In genomic region chr1:10911274-10912166, GRCh38 we compare ENCODE assay signal across 31 cellular contexts.
A peak's percentile ranks its signal among the peaks of the same experiment; 100 is the strongest.
DNase-seq lines count a peak whose midpoint lies in the region; ATAC-seq and TF ChIP-seq lines count a peak whose summit lies in the region.
"Had no signal": no experiment of that assay in that cellular context is flagged by ENCODE, and none has a peak within 500 bp of the region (broad histone marks: within the 10 kb centered on the region; RNA-seq: fewer than 3 reads in every experiment).

No MANE protein-coding gene starts in this region.

- H3K4me3 ChIP-seq in BE2C (ENCODE audit: low read depth, low read length), result no peak overlapping the region
- no peak overlapping the region for H3K4me3 ChIP-seq in Loucy (ENCODE audit: low read length, poor library complexity, severe bottlenecking)
- H3K4me3 ChIP-seq in MM.1S (ENCODE audit: low read length), result no peak overlapping the region
- H3K4me3 ChIP-seq: A549, HAP-1, heart left ventricle, upper lobe of left lung had no signal

- H3K9me3 Mint-ChIP-seq in chondrocyte (ENCODE audit: low read depth) (no peaks in the 10 kb centered on the region), neural crest cell (no peaks in the 10 kb centered on the region)
- H3K9me3 Mint-ChIP-seq: activated CD4-positive, alpha-beta memory T cell treated with anti-CD3 and anti-CD28 coated beads for 36 hours; activated T-cell treated with anti-CD3 and anti-CD28 coated beads, Interleukin-2, amount 50 U/mL, for 72 hours; CD8-positive, alpha-beta memory T cell; dendritic cell treated with granulocyte-macrophage colony-stimulating factor and Interleukin-4, amounts not matched to agents 40 ng/mL and 50 ng/mL, for 4 days; naive B cell; stimulated activated naive B cell treated with anti-CD40 and anti-IgM and Interleukin-4, amounts not matched to agents 10 μg/mL and 1 μg/mL and 100 μg/mL, for 72 hours had no signal

- H3K36me3 Mint-ChIP-seq in chondrocyte (ENCODE audit: low read depth) (peaks cover 3% of the 10 kb centered on the region), neural crest cell (ENCODE audit: low read depth) (no peaks in the 10 kb centered on the region)
- H3K36me3 Mint-ChIP-seq: activated CD4-positive, alpha-beta memory T cell treated with anti-CD3 and anti-CD28 coated beads for 36 hours; CD8-positive, alpha-beta memory T cell; IgD-negative memory B cell; naive B cell; stimulated activated naive B cell treated with anti-CD40 and anti-IgM and Interleukin-4, amounts not matched to agents 10 μg/mL and 1 μg/mL and 100 μg/mL, for 72 hours had no signal

- H3K4me3 Mint-ChIP-seq in chondrocyte (ENCODE audit: unreplicated experiment) (no peak overlapping the region), neural crest cell (no peak overlapping the region)
- H3K4me3 Mint-ChIP-seq: activated CD4-positive, alpha-beta memory T cell treated with anti-CD3 and anti-CD28 coated beads for 36 hours; activated T-cell treated with anti-CD3 and anti-CD28 coated beads, Interleukin-2, amount 50 U/mL, for 72 hours; CD8-positive, alpha-beta memory T cell; dendritic cell treated with granulocyte-macrophage colony-stimulating factor and Interleukin-4, amounts not matched to agents 40 ng/mL and 50 ng/mL, for 4 days; IgD-negative memory B cell; stimulated activated naive B cell treated with anti-CD40 and anti-IgM and Interleukin-4, amounts not matched to agents 10 μg/mL and 1 μg/mL and 100 μg/mL, for 72 hours had no signal

- H3K79me2 ChIP-seq in Loucy (ENCODE audit: insufficient read depth, low read length) (peaks cover 33% of the 10 kb centered on the region), MM.1S (ENCODE audit: low read length) (no peaks in the 10 kb centered on the region)

- H3K27me3 Mint-ChIP-seq in chondrocyte (ENCODE audit: low read depth) (peaks cover 17% of the 10 kb centered on the region), neural crest cell (ENCODE audit: low read depth) (no peaks in the 10 kb centered on the region)

- H3K4me2 ChIP-seq in Loucy (ENCODE audit: low read depth, low read length, poor library complexity, severe bottlenecking) (peak overlapping the region; percentile 45), MM.1S (ENCODE audit: low read depth, low read length) (no peak overlapping the region)
- H3K4me2 ChIP-seq: A549 had no signal

- H3K4me1 ChIP-seq in BE2C (peaks cover 19% of the 10 kb centered on the region), Loucy (ENCODE audit: insufficient read depth, low read length, poor library complexity, severe bottlenecking) (peaks cover 52% of the 10 kb centered on the region), MM.1S (ENCODE audit: low read length) (no peaks in the 10 kb centered on the region)
- H3K4me1 ChIP-seq: A549, HAP-1, heart left ventricle had no signal

- H3K27ac Mint-ChIP-seq in chondrocyte (ENCODE audit: unreplicated experiment) (no peak overlapping the region), neural crest cell (ENCODE audit: unreplicated experiment) (peak overlapping the region; percentile 39)
- H3K27ac Mint-ChIP-seq: activated CD4-positive, alpha-beta memory T cell treated with anti-CD3 and anti-CD28 coated beads for 36 hours; activated T-cell treated with anti-CD3 and anti-CD28 coated beads, Interleukin-2, amount 50 U/mL, for 72 hours; dendritic cell treated with granulocyte-macrophage colony-stimulating factor and Interleukin-4, amounts not matched to agents 40 ng/mL and 50 ng/mL, for 4 days; IgD-negative memory B cell; stimulated activated naive B cell treated with anti-CD40 and anti-IgM and Interleukin-4, amounts not matched to agents 10 μg/mL and 1 μg/mL and 100 μg/mL, for 72 hours had no signal

- H3K36me3 ChIP-seq in BE2C (no peaks in the 10 kb centered on the region), Loucy (ENCODE audit: insufficient read depth, low read length) (no peaks in the 10 kb centered on the region), MM.1S (replicated peaks; ENCODE audit: insufficient read depth, low read length) (no peaks in the 10 kb centered on the region)
- H3K36me3 ChIP-seq: HAP-1, heart left ventricle, upper lobe of left lung had no signal

- no peak for ATAC-seq in HG03135 (IDR thresholded peaks at IDR 0.05; ENCODE audit: unreplicated experiment)
- ATAC-seq in HG03175 (IDR thresholded peaks at IDR 0.05; ENCODE audit: unreplicated experiment), result no peak
- ATAC-seq: activated T-cell treated with anti-CD3 and anti-CD28 coated beads, Interleukin-2, amount 50 U/mL, for 72 hours; esophagus mucosa had no signal

- H3K4me1 Mint-ChIP-seq in chondrocyte (ENCODE audit: low read depth) (no peaks in the 10 kb centered on the region), neural crest cell (peaks cover 22% of the 10 kb centered on the region)
- H3K4me1 Mint-ChIP-seq: naive B cell; stimulated activated naive B cell treated with anti-CD40 and anti-IgM and Interleukin-4, amounts not matched to agents 10 μg/mL and 1 μg/mL and 100 μg/mL, for 72 hours had no signal

- H2AFZ ChIP-seq in Loucy (ENCODE audit: low read length), result no peak overlapping the region
- H2AFZ ChIP-seq in MM.1S (ENCODE audit: low read length), result no peak overlapping the region

- H3K9me3 ChIP-seq in BE2C (no peaks in the 10 kb centered on the region), Loucy (ENCODE audit: insufficient read depth, low read depth, low read length) (no peaks in the 10 kb centered on the region), MM.1S (replicated peaks; ENCODE audit: insufficient read depth, low read length) (no peaks in the 10 kb centered on the region)
- H3K9me3 ChIP-seq: A549, HAP-1, heart left ventricle, upper lobe of left lung had no signal

- no peaks in the 10 kb centered on the region for H3K9me2 ChIP-seq in Loucy (replicated peaks; ENCODE audit: low read depth, low read length)
- H3K9me2 ChIP-seq in MM.1S (replicated peaks; ENCODE audit: insufficient read depth, low read length), result no peaks in the 10 kb centered on the region

- H3F3A ChIP-seq in Loucy (ENCODE audit: low read depth) (no peaks in the 10 kb centered on the region), MM.1S (ENCODE audit: insufficient read depth, low read length) (no peaks in the 10 kb centered on the region)

- no peaks in the 10 kb centered on the region for H4K20me1 ChIP-seq in Loucy (ENCODE audit: insufficient read depth, low read length, poor library complexity, severe bottlenecking)
- H4K20me1 ChIP-seq in MM.1S (ENCODE audit: insufficient read depth, low read length), result no peaks in the 10 kb centered on the region

- DNase-seq in BE2C, result peak; percentile 64
- DNase-seq in chondrocyte (ENCODE audit: low spot score), result peak; percentile 85
- no peak for DNase-seq in neural crest cell (ENCODE audit: low read depth, low spot score)
- DNase-seq in MM.1S, result no peak
- DNase-seq in NCI-H446 treated with DMSO at 0.1 percent for 48 hours (lab: John Stamatoyannopoulos, UW), result no peak
- DNase-seq: activated CD4-positive, alpha-beta memory T cell treated with anti-CD3 and anti-CD28 coated beads for 36 hours; activated CD4-positive, alpha-beta T cell treated with anti-CD3 and anti-CD28 coated beads for 1 hour; activated naive CD4-positive, alpha-beta T cell treated with Interleukin-2 at 50 U/mL for 16 hours; activated T-cell treated with anti-CD3 and anti-CD28 coated beads, Interleukin-2, amount 50 U/mL, for 72 hours; AML-193; central memory CD4-positive, alpha-beta T cell; EL; midbrain; naive B cell; NCI-H1092; NCI-H1694 treated with DMSO at 0.1 percent for 48 hours; occipital lobe; stimulated activated naive B cell treated with anti-CD40 and anti-IgM and Interleukin-4, amounts not matched to agents 10 μg/mL and 1 μg/mL and 100 μg/mL, for 72 hours; substantia nigra; T-helper 2 cell had no signal

- H3K27me3 ChIP-seq in BE2C, result no peaks in the 10 kb centered on the region
- H3K27me3 ChIP-seq in Loucy (ENCODE audit: insufficient read depth, low read length, poor library complexity, severe bottlenecking), result no peaks in the 10 kb centered on the region
- peaks cover 99% of the 10 kb centered on the region for H3K27me3 ChIP-seq in MM.1S (replicated peaks; ENCODE audit: insufficient read depth, low read length)
- H3K27me3 ChIP-seq: upper lobe of left lung had no signal

- TF ChIP-seq CTCF in BE2C (IDR thresholded peaks at IDR 0.05; ENCODE audit: low read depth, low read length), result no peak
- TF ChIP-seq CTCF in Loucy (conservative IDR thresholded peaks at IDR 0.05; ENCODE audit: low read length), result no peak
- TF ChIP-seq CTCF in chondrocyte (IDR thresholded peaks at IDR 0.05), result no peak
- no peak for TF ChIP-seq CTCF in neural crest cell (conservative IDR thresholded peaks at IDR 0.05)
- TF ChIP-seq CTCF in MM.1S (IDR thresholded peaks at IDR 0.05; ENCODE audit: low read length), result no peak

- H3K9ac ChIP-seq in Loucy (ENCODE audit: low read depth, low read length, poor library complexity, severe bottlenecking) (peak overlapping the region; percentile 62), MM.1S (ENCODE audit: low read length) (no peak overlapping the region)

- H3K27ac ChIP-seq in MM.1S (ENCODE audit: low read length), result no peak overlapping the region
- H3K27ac ChIP-seq: A549, heart left ventricle, upper lobe of left lung had no signal

Comparison
In these comparisons a context has a peak if more than half of its experiments do, and no peak if none do; other contexts are left out.
1. DNase-seq: peak in BE2C (single experiment) and chondrocyte (single experiment); none in neural crest cell (single experiment), MM.1S (single experiment) and NCI-H446 treated with DMSO at 0.1 percent for 48 hours (single experiment).